In the genomic region with DNA sequence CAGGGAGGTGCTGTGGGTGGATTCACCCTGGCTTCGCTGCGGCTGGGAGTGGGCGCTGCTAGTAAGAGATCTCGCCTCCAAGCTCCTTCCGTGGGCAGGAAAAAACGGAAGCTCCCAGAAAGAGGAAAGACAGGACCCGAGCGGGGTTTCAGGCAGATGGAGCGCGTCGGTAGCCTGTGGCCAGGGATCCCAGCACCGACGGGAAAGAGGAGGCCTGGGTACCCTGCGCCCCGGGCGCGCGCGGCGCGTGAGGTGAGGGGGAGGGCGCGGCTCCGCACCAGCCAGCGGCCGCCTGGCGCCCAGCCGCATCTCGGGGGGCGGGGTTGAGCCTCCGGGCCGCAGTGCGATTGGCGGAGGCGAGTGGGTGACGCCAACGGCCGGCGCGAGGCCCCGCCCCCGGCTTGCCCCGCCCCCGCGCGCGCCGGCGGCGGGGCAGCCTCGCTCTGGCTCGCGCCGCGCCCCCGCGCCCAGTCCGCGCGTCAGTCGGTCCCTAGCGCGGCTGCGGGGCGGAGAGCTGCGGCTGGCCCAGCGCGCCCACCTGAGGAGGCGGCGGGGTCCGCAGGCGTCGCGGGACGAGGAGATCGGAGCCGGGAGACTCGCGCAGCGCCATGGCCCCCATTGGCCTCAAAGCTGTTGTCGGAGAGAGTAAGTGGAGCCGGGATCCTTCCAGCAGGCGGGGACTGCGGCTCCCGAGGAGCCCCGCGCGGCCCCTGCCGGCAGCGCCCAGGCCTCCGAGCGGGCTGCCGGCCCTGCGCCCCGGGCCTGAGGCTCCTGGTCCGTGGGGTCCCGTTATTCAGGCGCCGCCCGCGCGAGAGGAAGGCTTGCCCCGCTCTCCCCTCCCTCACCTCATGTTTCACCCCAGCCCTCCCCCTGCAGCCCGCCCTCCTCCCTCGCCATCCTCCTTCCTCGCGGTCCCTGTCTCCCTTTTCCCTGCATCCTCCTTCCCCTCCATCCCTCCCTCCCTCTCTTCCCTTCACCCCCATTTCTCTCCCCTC, we compare ENCODE assay signal across 8 cellular contexts. TPM values are rescaled to one million over a fixed set of nuclear protein-coding genes. Genes with fewer than 3 reads are reported as not detected.
A peak's percentile ranks its signal among the peaks of the same experiment; 100 is the strongest.
DNase-seq lines count a peak whose midpoint lies in the region; ATAC-seq and TF ChIP-seq lines count a peak whose summit lies in the region.

A gene (plus strand): TSS at position 482 of the 995 bp plus-strand sequence. CDS start 127 bp downstream, at position 609.

- H3K27ac ChIP-seq in urinary bladder (ENCODE audit: low read depth) = peak within 1 kb of the TSS; percentile 94

- peak; percentile 90 for ATAC-seq in HG02642 (IDR thresholded peaks at IDR 0.05; ENCODE audit: poor library complexity, unreplicated experiment)
- peak; percentile 87 for ATAC-seq in T-helper 17 cell
- peak; percentile 85 for ATAC-seq in left ventricle myocardium superior

- WGBS in urinary bladder = under 1% methylated on average over 107 of the region's 107 CpGs

- H3K4me3 Mint-ChIP-seq in T-helper 17 cell = peak within 1 kb of the TSS; percentile 95

- DNase-seq in GM10266 (ENCODE audit: extremely low spot score) (peak; percentile 99), NCI-H1436 (lab: John Stamatoyannopoulos, UW) (peak; percentile 87), T-helper 17 cell (peak; percentile 79 to 85 (median 84)), amniotic stem cell (lab: John Stamatoyannopoulos, UW) (peak; percentile 52), left ventricle myocardium superior (peak; percentile 96), pulmonary artery endothelial cell (ENCODE audit: low read depth, low spot score) (peak; percentile 40)

- peaks cover 4% of the 10 kb centered on the region for H3K36me3 Mint-ChIP-seq in T-helper 17 cell (ENCODE audit: low read depth)

- peak within 1 kb of the TSS; percentile 57 for H3K27ac Mint-ChIP-seq in T-helper 17 cell

- no peaks in the 10 kb centered on the region for H3K36me3 ChIP-seq in urinary bladder (ENCODE audit: insufficient read depth)

- H3K9me3 ChIP-seq in T-helper 17 cell (ENCODE audit: control insufficient read depth, low read length, poor library complexity, severe bottlenecking) = no peaks in the 10 kb centered on the region

- peaks cover 17% of the 10 kb centered on the region for H3K27me3 Mint-ChIP-seq in T-helper 17 cell

- intact Hi-C loops in left ventricle myocardium superior (cut with micrococcal nuclease) = no loop called here

- peaks cover 31% of the 10 kb centered on the region for H3K4me1 Mint-ChIP-seq in T-helper 17 cell

- H3K4me1 ChIP-seq in urinary bladder (ENCODE audit: insufficient read depth) = no peaks in the 10 kb centered on the region

- peak within 1 kb of the TSS; percentile 62 for H3K4me3 ChIP-seq in urinary bladder (ENCODE audit: low read depth, low read length)

- no peak for TF ChIP-seq CTCF in GM10266 (IDR thresholded peaks at IDR 0.05; ENCODE audit: control insufficient read depth, insufficient read depth, low read depth, missing control alignments)

RNA-seq across cellular contexts. Expression of the gene that starts here (rescaled TPM):
- total RNA-seq in T-helper 17 cell (1 to 10 TPM; 6.3 to 8.4 TPM), left ventricle myocardium superior (49.4 TPM), pulmonary artery endothelial cell (16.0 and 19.0 TPM in 2 replicates), urinary bladder (13.7 TPM)
- polyA plus RNA-seq in urinary bladder = 28.9 TPM

Comparison
In these comparisons a context has a peak if more than half of its experiments do, and no peak if none do; other contexts are left out.
1. Peak in every context shown above with its lines: DNase-seq, ATAC-seq, H3K4me3 ChIP-seq and H3K27ac ChIP-seq.
2. DNase-seq: peak in every context shown above with its lines; median percentile 99 in GM10266; 96 in left ventricle myocardium superior; 87 in NCI-H1436; 84 in T-helper 17 cell; 52 in amniotic stem cell; 40 in pulmonary artery endothelial cell.